14 cellular contexts compared by ENCODE assay signal in genomic region chr12:71878208-71878607, GRCh38. TPM values are rescaled to one million over a fixed set of nuclear protein-coding genes. Genes with fewer than 3 reads are reported as not detected.
DNase-seq lines count a peak whose midpoint lies in the region; ATAC-seq and TF ChIP-seq lines count a peak whose summit lies in the region.
"Had no signal": no experiment of that assay in that cellular context is flagged by ENCODE, and none has a peak within 500 bp of the region (broad histone marks: within the 10 kb centered on the region; RNA-seq: fewer than 3 reads in every experiment).

No MANE protein-coding gene starts in this region.

- peaks cover 21% of the 10 kb centered on the region for H3K4me1 Mint-ChIP-seq in activated naive CD4-positive, alpha-beta T cell treated with anti-CD3 and anti-CD28 coated beads for 36 hours (ENCODE audit: low read depth)
- peaks cover 4% of the 10 kb centered on the region for H3K4me1 Mint-ChIP-seq in activated naive CD4-positive, alpha-beta T cell treated with anti-CD3 and anti-CD28 coated beads, Interleukin-2, amount 10 ng/mL, durations not matched to agents 7 days and 5 days
- H3K4me1 Mint-ChIP-seq in memory B cell (peaks cover 5% of the 10 kb centered on the region), type B pancreatic cell (ENCODE audit: unreplicated experiment) (peaks cover 10% of the 10 kb centered on the region), progenitor cell of endocrine pancreas (ENCODE audit: low read depth) (peaks cover 2% of the 10 kb centered on the region)

- H3K9me3 ChIP-seq in SK-N-MC (ENCODE audit: low read depth, low read length): no peaks in the 10 kb centered on the region

- no peak overlapping the region for H3K4me3 Mint-ChIP-seq in activated naive CD4-positive, alpha-beta T cell treated with anti-CD3 and anti-CD28 coated beads for 36 hours
- no peak overlapping the region for H3K4me3 Mint-ChIP-seq in activated naive CD4-positive, alpha-beta T cell treated with anti-CD3 and anti-CD28 coated beads, Interleukin-2, amount 10 ng/mL, durations not matched to agents 7 days and 5 days
- H3K4me3 Mint-ChIP-seq in memory B cell: no peak overlapping the region
- H3K4me3 Mint-ChIP-seq in type B pancreatic cell: no peak overlapping the region
- H3K4me3 Mint-ChIP-seq in progenitor cell of endocrine pancreas (ENCODE audit: low read depth): no peak overlapping the region
- H3K4me3 Mint-ChIP-seq: CD4-positive, alpha-beta T cell had no signal

- peak overlapping the region; percentile 64 for H3K4me3 ChIP-seq in SK-N-MC
- H3K4me3 ChIP-seq: BLaER1 treated with 17β-estradiol and CSF1 and Interleukin-3, amounts not matched to agents 10 nM and 100 nM had no signal

- no peak for DNase-seq in activated naive CD4-positive, alpha-beta T cell treated with anti-CD3 and anti-CD28 coated beads for 36 hours
- DNase-seq in activated naive CD4-positive, alpha-beta T cell treated with anti-CD3 and anti-CD28 coated beads, Interleukin-2, amount 10 ng/mL, durations not matched to agents 7 days and 5 days: no peak
- DNase-seq in SK-N-MC (ENCODE audit: low read depth, low spot score): no peak
- no peak for DNase-seq in memory B cell (ENCODE audit: low spot score in 2 of 2)
- no peak for DNase-seq in type B pancreatic cell (ENCODE audit: extremely low spot score, unreplicated experiment)
- DNase-seq in NCI-H345 treated with DMSO at 0.1 percent for 48 hours (lab: John Stamatoyannopoulos, UW; ENCODE audit: unreplicated experiment): no peak
- DNase-seq in progenitor cell of endocrine pancreas (ENCODE audit: low spot score, unreplicated experiment): no peak
- DNase-seq: 8988T; ACHN; CD4-positive, alpha-beta T cell; DND-41; GF-D8 had no signal

- peak overlapping the region; percentile 12 for H3K27ac Mint-ChIP-seq in activated naive CD4-positive, alpha-beta T cell treated with anti-CD3 and anti-CD28 coated beads for 36 hours
- no peak overlapping the region for H3K27ac Mint-ChIP-seq in activated naive CD4-positive, alpha-beta T cell treated with anti-CD3 and anti-CD28 coated beads, Interleukin-2, amount 10 ng/mL, durations not matched to agents 7 days and 5 days
- H3K27ac Mint-ChIP-seq in memory B cell (peak overlapping the region; percentile 54), type B pancreatic cell (peak overlapping the region; percentile 85), progenitor cell of endocrine pancreas (no peak overlapping the region)
- H3K27ac Mint-ChIP-seq: CD4-positive, alpha-beta T cell had no signal

- intact Hi-C loops in activated naive CD4-positive, alpha-beta T cell treated with anti-CD3 and anti-CD28 coated beads for 36 hours (cut with micrococcal nuclease): no loop called here

- CTCF ChIA-PET in activated naive CD4-positive, alpha-beta T cell treated with anti-CD3 and anti-CD28 coated beads for 36 hours (lab: Charles Lee): interaction anchor here (0.6 kb wide), 1 partner anchor 10 kb away, joined by 9 read pairs; no protein-coding TSS in a partner anchor
- CTCF ChIA-PET in activated naive CD4-positive, alpha-beta T cell treated with anti-CD3 and anti-CD28 coated beads, Interleukin-2, amount 10 ng/mL, durations not matched to agents 7 days and 5 days (lab: Charles Lee): no interaction called here

- TF ChIP-seq CTCF in type B pancreatic cell (conservative IDR thresholded peaks at IDR 0.05): no peak
- TF ChIP-seq CTCF in progenitor cell of endocrine pancreas (IDR thresholded peaks at IDR 0.05; ENCODE audit: unreplicated experiment): no peak

- no peaks in the 10 kb centered on the region for H3K9me3 Mint-ChIP-seq in activated naive CD4-positive, alpha-beta T cell treated with anti-CD3 and anti-CD28 coated beads for 36 hours
- H3K9me3 Mint-ChIP-seq in activated naive CD4-positive, alpha-beta T cell treated with anti-CD3 and anti-CD28 coated beads, Interleukin-2, amount 10 ng/mL, durations not matched to agents 7 days and 5 days: no peaks in the 10 kb centered on the region
- H3K9me3 Mint-ChIP-seq in memory B cell: no peaks in the 10 kb centered on the region
- H3K9me3 Mint-ChIP-seq in type B pancreatic cell: no peaks in the 10 kb centered on the region
- H3K9me3 Mint-ChIP-seq in progenitor cell of endocrine pancreas (ENCODE audit: low read depth): no peaks in the 10 kb centered on the region
- H3K9me3 Mint-ChIP-seq: CD4-positive, alpha-beta T cell had no signal

- peak overlapping the region; percentile 100 for H3K27ac ChIP-seq in SK-N-MC
- H3K27ac ChIP-seq: BLaER1 treated with 17β-estradiol and CSF1 and Interleukin-3, amounts not matched to agents 10 nM and 100 nM had no signal

- peak overlapping the region; percentile 78 for H3K9ac ChIP-seq in SK-N-MC (ENCODE audit: insufficient read length)
- H3K9ac ChIP-seq: BLaER1 treated with 17β-estradiol and CSF1 and Interleukin-3, amounts not matched to agents 10 nM and 100 nM had no signal

- no peaks in the 10 kb centered on the region for H3K27me3 Mint-ChIP-seq in activated naive CD4-positive, alpha-beta T cell treated with anti-CD3 and anti-CD28 coated beads for 36 hours (ENCODE audit: low read depth)
- H3K27me3 Mint-ChIP-seq in activated naive CD4-positive, alpha-beta T cell treated with anti-CD3 and anti-CD28 coated beads, Interleukin-2, amount 10 ng/mL, durations not matched to agents 7 days and 5 days: no peaks in the 10 kb centered on the region
- H3K27me3 Mint-ChIP-seq in memory B cell (no peaks in the 10 kb centered on the region), type B pancreatic cell (no peaks in the 10 kb centered on the region), progenitor cell of endocrine pancreas (no peaks in the 10 kb centered on the region)
- H3K27me3 Mint-ChIP-seq: CD4-positive, alpha-beta T cell had no signal

- no peak for ATAC-seq in memory B cell (ENCODE audit: low read depth)
- ATAC-seq: HCT116 had no signal

- H3K36me3 Mint-ChIP-seq in activated naive CD4-positive, alpha-beta T cell treated with anti-CD3 and anti-CD28 coated beads for 36 hours (ENCODE audit: low read depth): peaks cover 28% of the 10 kb centered on the region
- peaks cover 41% of the 10 kb centered on the region for H3K36me3 Mint-ChIP-seq in activated naive CD4-positive, alpha-beta T cell treated with anti-CD3 and anti-CD28 coated beads, Interleukin-2, amount 10 ng/mL, durations not matched to agents 7 days and 5 days
- peaks cover 37% of the 10 kb centered on the region for H3K36me3 Mint-ChIP-seq in memory B cell
- H3K36me3 Mint-ChIP-seq in type B pancreatic cell: peaks cover 31% of the 10 kb centered on the region
- peaks cover 14% of the 10 kb centered on the region for H3K36me3 Mint-ChIP-seq in progenitor cell of endocrine pancreas (ENCODE audit: insufficient read depth)

- H3K36me3 ChIP-seq in SK-N-MC (ENCODE audit: insufficient read depth, low read length): peaks cover 51% of the 10 kb centered on the region

RNA-seq across cellular contexts. Expression of gene TBC1D15, which starts 38.6 kb away (rescaled TPM):
- total RNA-seq in activated naive CD4-positive, alpha-beta T cell treated with anti-CD3 and anti-CD28 coated beads for 36 hours: 10 to 100 TPM; 90.3 to 94.2 TPM
- total RNA-seq in type B pancreatic cell (ENCODE audit: low replicate concordance): 20.8 and 30.8 TPM in 2 replicates
- 29.1 and 33.2 TPM in 2 replicates for total RNA-seq in progenitor cell of endocrine pancreas

Comparison
In these comparisons a context has a peak if more than half of its experiments do, and no peak if none do; other contexts are left out.
1. H3K27ac Mint-ChIP-seq: peak in activated naive CD4-positive, alpha-beta T cell treated with anti-CD3 and anti-CD28 coated beads for 36 hours (single experiment), memory B cell (single experiment) and type B pancreatic cell (single experiment); none in activated naive CD4-positive, alpha-beta T cell treated with anti-CD3 and anti-CD28 coated beads, Interleukin-2, amount 10 ng/mL, durations not matched to agents 7 days and 5 days (single experiment) and progenitor cell of endocrine pancreas (single experiment).